In the genomic region with DNA sequence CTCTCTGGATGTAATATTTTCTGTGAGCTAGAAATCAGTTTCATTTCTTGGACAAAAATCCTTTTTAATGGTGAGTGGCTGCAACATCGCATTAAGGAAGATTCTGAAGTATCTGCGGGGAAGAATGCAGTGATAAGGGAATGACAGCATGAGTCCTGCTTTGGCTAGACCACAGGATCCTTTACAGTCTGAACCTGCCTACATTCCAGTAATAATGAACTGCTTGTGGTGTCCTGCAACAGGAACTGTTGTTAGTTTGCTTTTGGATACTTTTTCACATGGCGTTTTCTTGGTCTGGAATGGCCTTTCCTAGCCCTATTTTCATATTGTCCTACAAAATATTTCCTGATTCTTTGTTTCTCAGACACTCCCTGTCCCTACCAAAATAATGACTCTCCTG, we compare ENCODE assay signal across 2 cellular contexts.
TF ChIP-seq lines count a peak whose summit lies in the region.

No MANE protein-coding gene starts in this region.

TF ChIP-seq in SK-N-SH treated with all-trans-retinoic acid at 6 μM for 48 hours, 23 proteins besides CTCF, POLR2A, EP300 and RAD21:
- no peak for TF ChIP-seq RARB (CRISPR knock-in tag; IDR thresholded peaks at IDR 0.05)
- TF ChIP-seq CSDC2 (CRISPR knock-in tag; IDR thresholded peaks at IDR 0.05): no peak
- no peak for TF ChIP-seq ZFP30 (CRISPR knock-in tag; IDR thresholded peaks at IDR 0.05)
- no peak for TF ChIP-seq ARNTL (CRISPR knock-in tag; IDR thresholded peaks at IDR 0.05; ENCODE audit: borderline replicate concordance, low read depth)
- TF ChIP-seq, protein P1, sequence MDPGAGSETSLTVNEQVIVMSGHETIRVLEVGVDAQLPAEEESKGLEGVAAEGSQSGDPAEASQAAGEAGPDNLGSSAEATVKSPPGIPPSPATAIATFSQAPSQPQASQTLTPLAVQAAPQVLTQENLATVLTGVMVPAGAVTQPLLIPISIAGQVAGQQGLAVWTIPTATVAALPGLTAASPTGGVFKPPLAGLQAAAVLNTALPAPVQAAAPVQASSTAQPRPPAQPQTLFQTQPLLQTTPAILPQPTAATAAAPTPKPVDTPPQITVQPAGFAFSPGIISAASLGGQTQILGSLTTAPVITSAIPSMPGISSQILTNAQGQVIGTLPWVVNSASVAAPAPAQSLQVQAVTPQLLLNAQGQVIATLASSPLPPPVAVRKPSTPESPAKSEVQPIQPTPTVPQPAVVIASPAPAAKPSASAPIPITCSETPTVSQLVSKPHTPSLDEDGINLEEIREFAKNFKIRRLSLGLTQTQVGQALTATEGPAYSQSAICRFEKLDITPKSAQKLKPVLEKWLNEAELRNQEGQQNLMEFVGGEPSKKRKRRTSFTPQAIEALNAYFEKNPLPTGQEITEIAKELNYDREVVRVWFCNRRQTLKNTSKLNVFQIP (CRISPR knock-in tag; IDR thresholded peaks at IDR 0.05; ENCODE audit: borderline replicate concordance, low read depth): no peak
- TF ChIP-seq, protein P2, sequence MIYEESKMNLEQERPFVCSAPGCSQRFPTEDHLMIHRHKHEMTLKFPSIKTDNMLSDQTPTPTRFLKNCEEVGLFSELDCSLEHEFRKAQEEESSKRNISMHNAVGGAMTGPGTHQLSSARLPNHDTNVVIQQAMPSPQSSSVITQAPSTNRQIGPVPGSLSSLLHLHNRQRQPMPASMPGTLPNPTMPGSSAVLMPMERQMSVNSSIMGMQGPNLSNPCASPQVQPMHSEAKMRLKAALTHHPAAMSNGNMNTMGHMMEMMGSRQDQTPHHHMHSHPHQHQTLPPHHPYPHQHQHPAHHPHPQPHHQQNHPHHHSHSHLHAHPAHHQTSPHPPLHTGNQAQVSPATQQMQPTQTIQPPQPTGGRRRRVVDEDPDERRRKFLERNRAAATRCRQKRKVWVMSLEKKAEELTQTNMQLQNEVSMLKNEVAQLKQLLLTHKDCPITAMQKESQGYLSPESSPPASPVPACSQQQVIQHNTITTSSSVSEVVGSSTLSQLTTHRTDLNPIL (CRISPR knock-in tag; IDR thresholded peaks at IDR 0.05; ENCODE audit: low read depth): no peak
- no peak for TF ChIP-seq ZNF70 (CRISPR knock-in tag; IDR thresholded peaks at IDR 0.05)
- TF ChIP-seq ZNF565 (CRISPR knock-in tag; conservative IDR thresholded peaks at IDR 0.05; ENCODE audit: low read depth): no peak
- TF ChIP-seq ZFP3 (CRISPR knock-in tag; IDR thresholded peaks at IDR 0.05): no peak
TF ChIP-seq in SK-N-SH treated with all-trans-retinoic acid at 6 μM for 48 hours: peak in this region for 0.

TF ChIP-seq in SK-N-SH, 30 proteins besides CTCF, POLR2A, EP300 and RAD21:
- no peak for TF ChIP-seq RXRA (IDR thresholded peaks at IDR 0.05; ENCODE audit: borderline replicate concordance, low read depth)
- TF ChIP-seq CHD2 (IDR thresholded peaks at IDR 0.05; ENCODE audit: low read length, partially characterized antibody): no peak
- TF ChIP-seq SIN3A (IDR thresholded peaks at IDR 0.05; ENCODE audit: borderline replicate concordance, low read depth, low read length): no peak
- no peak for TF ChIP-seq GABPA (IDR thresholded peaks at IDR 0.05; ENCODE audit: low read depth)
- TF ChIP-seq, protein P3, sequence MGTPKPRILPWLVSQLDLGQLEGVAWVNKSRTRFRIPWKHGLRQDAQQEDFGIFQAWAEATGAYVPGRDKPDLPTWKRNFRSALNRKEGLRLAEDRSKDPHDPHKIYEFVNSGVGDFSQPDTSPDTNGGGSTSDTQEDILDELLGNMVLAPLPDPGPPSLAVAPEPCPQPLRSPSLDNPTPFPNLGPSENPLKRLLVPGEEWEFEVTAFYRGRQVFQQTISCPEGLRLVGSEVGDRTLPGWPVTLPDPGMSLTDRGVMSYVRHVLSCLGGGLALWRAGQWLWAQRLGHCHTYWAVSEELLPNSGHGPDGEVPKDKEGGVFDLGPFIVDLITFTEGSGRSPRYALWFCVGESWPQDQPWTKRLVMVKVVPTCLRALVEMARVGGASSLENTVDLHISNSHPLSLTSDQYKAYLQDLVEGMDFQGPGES (IDR thresholded peaks at IDR 0.05; ENCODE audit: low read depth, low read length): no peak
- TF ChIP-seq, protein P4, sequence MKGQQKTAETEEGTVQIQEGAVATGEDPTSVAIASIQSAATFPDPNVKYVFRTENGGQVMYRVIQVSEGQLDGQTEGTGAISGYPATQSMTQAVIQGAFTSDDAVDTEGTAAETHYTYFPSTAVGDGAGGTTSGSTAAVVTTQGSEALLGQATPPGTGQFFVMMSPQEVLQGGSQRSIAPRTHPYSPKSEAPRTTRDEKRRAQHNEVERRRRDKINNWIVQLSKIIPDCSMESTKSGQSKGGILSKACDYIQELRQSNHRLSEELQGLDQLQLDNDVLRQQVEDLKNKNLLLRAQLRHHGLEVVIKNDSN (IDR thresholded peaks at IDR 0.05; ENCODE audit: borderline replicate concordance, low read depth): no peak
